In genomic region chr13:20125129-20125782, GRCh38 we compare ENCODE assay signal across 2 cellular contexts.
A peak's percentile ranks its signal among the peaks of the same experiment; 100 is the strongest.
TF ChIP-seq lines count a peak whose summit lies in the region.

No MANE protein-coding gene starts in this region.

TF ChIP-seq in A549, 52 proteins besides CTCF, POLR2A, EP300 and RAD21:
- TF ChIP-seq E2F6 (IDR thresholded peaks at IDR 0.05; ENCODE audit: borderline replicate concordance, low read depth) (no peak), JUNB (IDR thresholded peaks at IDR 0.05) (no peak), HES2 (IDR thresholded peaks at IDR 0.05) (no peak), MYC (IDR thresholded peaks at IDR 0.05; ENCODE audit: borderline replicate concordance, low read length) (no peak), RARB (CRISPR knock-in tag; IDR thresholded peaks at IDR 0.05) (no peak), MAFK (IDR thresholded peaks at IDR 0.05; ENCODE audit: partially characterized antibody) (no peak), EHF (CRISPR knock-in tag; IDR thresholded peaks at IDR 0.05) (no peak), KDM5A (IDR thresholded peaks at IDR 0.05) (no peak), USF2 (IDR thresholded peaks at IDR 0.05) (no peak), HOXB13 (CRISPR knock-in tag; IDR thresholded peaks at IDR 0.05; ENCODE audit: low read depth) (no peak), CHD2 (IDR thresholded peaks at IDR 0.05; ENCODE audit: low read length, partially characterized antibody) (no peak), SREBF2 (IDR thresholded peaks at IDR 0.05) (no peak), RCOR1 (IDR thresholded peaks at IDR 0.05; ENCODE audit: low read depth, low read length) (no peak), CBX8 (IDR thresholded peaks at IDR 0.05) (no peak), BCL3 (IDR thresholded peaks at IDR 0.05) (no peak), CEBPB (IDR thresholded peaks at IDR 0.05) (no peak)

TF ChIP-seq in K562, 482 proteins besides CTCF, POLR2A, EP300 and RAD21:
- no peak for TF ChIP-seq SMAD1 (IDR thresholded peaks at IDR 0.05; ENCODE audit: low read depth, low read length, partially characterized antibody)
- TF ChIP-seq MEF2D (tag; conservative IDR thresholded peaks at IDR 0.05; ENCODE audit: low read depth), result 0 out of 2 replicates have a peak, but pooled peaks have one; percentile 27
TF ChIP-seq in K562: peak in this region for 1.
